20 cellular contexts compared by ENCODE assay signal in the genomic region with DNA sequence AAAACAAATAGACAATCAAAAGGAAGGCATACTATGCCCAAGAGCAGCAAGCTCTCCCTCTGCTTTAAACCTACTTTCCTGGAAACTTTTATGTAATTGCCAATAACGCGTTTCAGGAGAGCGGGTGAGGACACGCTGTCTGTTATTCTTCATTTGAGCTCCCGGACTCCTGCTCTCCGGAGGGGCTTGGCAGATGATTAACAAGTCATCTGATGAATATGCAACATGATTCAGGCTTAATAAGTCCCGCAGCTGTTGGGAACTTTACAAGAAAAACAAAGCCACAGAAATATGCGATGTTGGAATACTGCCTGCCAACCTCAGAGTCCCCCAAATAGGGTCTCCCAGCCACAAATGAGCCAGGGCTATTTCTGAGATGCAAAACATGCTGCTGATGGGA.
DNase-seq lines count a peak whose midpoint lies in the region; TF ChIP-seq lines count a peak whose summit lies in the region.
"Had no signal": no experiment of that assay in that cellular context is flagged by ENCODE, and none has a peak within 500 bp of the region (broad histone marks: within the 10 kb centered on the region; RNA-seq: fewer than 3 reads in every experiment).

No MANE protein-coding gene starts in this region.

- intact Hi-C loops in vagina (cut with DNase I): no loop called here

- peak overlapping the region in 3 of 5 experiments; percentile 45 to 94 (median 86) for H3K27ac Mint-ChIP-seq in brain
- H3K27ac Mint-ChIP-seq: CD4-positive, alpha-beta memory T cell; stimulated activated naive B cell treated with anti-CD40 and anti-IgM and Interleukin-4, amounts not matched to agents 10 μg/mL and 1 μg/mL and 100 μg/mL, for 72 hours; type B pancreatic cell; WTC11 had no signal

- no peaks in the 10 kb centered on the region for H3K27me3 Mint-ChIP-seq in brain

- no peaks in the 10 kb centered on the region for H3K36me3 Mint-ChIP-seq in brain
- H3K36me3 Mint-ChIP-seq: CD4-positive, alpha-beta memory T cell; stimulated activated naive B cell treated with anti-CD40 and anti-IgM and Interleukin-4, amounts not matched to agents 10 μg/mL and 1 μg/mL and 100 μg/mL, for 72 hours; type B pancreatic cell; WTC11 had no signal

- no peak overlapping the region for H3K4me3 ChIP-seq in vagina
- H3K4me3 ChIP-seq: colonic mucosa, GM12878, mucosa of descending colon, ovary, smooth muscle cell had no signal

- peak overlapping the region in 2 of 5 experiments; percentile 36 to 65 for H3K4me3 Mint-ChIP-seq in brain
- H3K4me3 Mint-ChIP-seq: CD4-positive, alpha-beta memory T cell; stimulated activated naive B cell treated with anti-CD40 and anti-IgM and Interleukin-4, amounts not matched to agents 10 μg/mL and 1 μg/mL and 100 μg/mL, for 72 hours; type B pancreatic cell; WTC11 had no signal

- H3K27ac ChIP-seq in vagina: no peak overlapping the region
- H3K27ac ChIP-seq: colonic mucosa, epithelial cell of prostate, KMS-11, ovary had no signal

- TF ChIP-seq CTCF in brain (conservative IDR thresholded peaks at IDR 0.05): no peak
- no peak for TF ChIP-seq CTCF in vagina (IDR thresholded peaks at IDR 0.05)

- no peaks in the 10 kb centered on the region for H3K9me3 ChIP-seq in vagina
- H3K9me3 ChIP-seq: colonic mucosa, mucosa of descending colon, ovary had no signal

- no peaks in the 10 kb centered on the region for H3K27me3 ChIP-seq in vagina
- H3K27me3 ChIP-seq: colonic mucosa, ovary had no signal

- H3K4me1 ChIP-seq in vagina: peaks cover 12% of the 10 kb centered on the region
- H3K4me1 ChIP-seq: colonic mucosa had no signal

- no peak for TF ChIP-seq POLR2A in vagina (IDR thresholded peaks at IDR 0.05)

- peaks cover 0 to 2% (median 0%) of the 10 kb centered on the region in 5 experiments for H3K9me3 Mint-ChIP-seq in brain
- H3K9me3 Mint-ChIP-seq: stimulated activated naive B cell treated with anti-CD40 and anti-IgM and Interleukin-4, amounts not matched to agents 10 μg/mL and 1 μg/mL and 100 μg/mL, for 72 hours had no signal

- DNase-seq in HT1080 (ENCODE audit: low read depth) (peak; percentile 20), kidney glomerular epithelial cell (lab: John Stamatoyannopoulos, UW) (peak; percentile 76), stromal cell of bone marrow (ENCODE audit: low read depth) (peak; percentile 85), vagina (ENCODE audit: extremely low spot score in 2 of 2) (no peak), NOMO-1 (lab: John Stamatoyannopoulos, UW; ENCODE audit: unreplicated experiment in 2 of 2) (no peak), dedifferentiated amniotic fluid mesenchymal stem cell (ENCODE audit: extremely low spot score) (no peak)
- DNase-seq: CD4-positive, alpha-beta memory T cell; colonic mucosa; NCI-H1417 treated with DMSO at 0.1 percent for 48 hours; NCI-H2227 treated with DMSO at 0.1 percent for 48 hours; ovary; stimulated activated naive B cell treated with anti-CD40 and anti-IgM and Interleukin-4, amounts not matched to agents 10 μg/mL and 1 μg/mL and 100 μg/mL, for 72 hours had no signal

- H3K4me1 Mint-ChIP-seq in brain: peaks cover 67% of the 10 kb centered on the region
- H3K4me1 Mint-ChIP-seq: CD4-positive, alpha-beta memory T cell; stimulated activated naive B cell treated with anti-CD40 and anti-IgM and Interleukin-4, amounts not matched to agents 10 μg/mL and 1 μg/mL and 100 μg/mL, for 72 hours had no signal

- no peaks in the 10 kb centered on the region for H3K36me3 ChIP-seq in vagina
- H3K36me3 ChIP-seq: colonic mucosa, ovary had no signal

Comparison
In these comparisons a context has a peak if more than half of its experiments do, and no peak if none do; other contexts are left out.
1. DNase-seq: peak in HT1080 (single experiment), kidney glomerular epithelial cell (single experiment) and stromal cell of bone marrow (single experiment); none in vagina (0 of 2), NOMO-1 (0 of 2) and dedifferentiated amniotic fluid mesenchymal stem cell (single experiment).